ENCODE assay signal across 23 cellular contexts in the genomic region with DNA sequence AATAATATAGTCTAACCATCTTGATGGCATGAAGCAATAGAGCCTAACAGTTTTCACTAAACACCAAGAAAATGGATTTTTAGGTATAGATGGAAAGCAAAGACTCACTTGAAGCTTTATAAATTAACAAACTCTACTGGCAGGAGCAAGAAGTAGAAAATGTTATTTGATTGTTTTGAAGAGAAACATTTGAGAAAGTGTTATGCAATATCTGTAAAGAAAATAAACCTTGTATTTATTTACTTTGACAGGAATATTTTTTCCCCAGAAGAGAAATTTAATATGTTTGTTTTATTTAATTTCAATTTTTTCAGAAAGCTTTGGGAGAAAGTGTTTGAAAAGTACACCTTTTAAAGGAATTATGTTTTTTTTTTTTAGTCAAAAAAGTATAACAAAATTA.
DNase-seq lines count a peak whose midpoint lies in the region; ATAC-seq, FAIRE-seq and TF ChIP-seq lines count a peak whose summit lies in the region.
"Had no signal": no experiment of that assay in that cellular context is flagged by ENCODE, and none has a peak within 500 bp of the region (broad histone marks: within the 10 kb centered on the region; RNA-seq: fewer than 3 reads in every experiment).

No MANE protein-coding gene starts in this region.

- H3K9me3 ChIP-seq in kidney (ENCODE audit: control insufficient read depth in 1 of 2, low read length in 2 of 2) = no peaks in the 10 kb centered on the region

- POLR2A ChIA-PET in T-cell (lab: Charles Lee) = interaction anchor here (0.6 to 1.0 kb wide), 4 partner anchors 11 to 400 kb away, joined by 3 to 9 read pairs (median 4); no protein-coding TSS in a partner anchor

- TF ChIP-seq CTCF in kidney (IDR thresholded peaks at IDR 0.05; ENCODE audit: borderline replicate concordance, extremely low read depth, insufficient read depth) = no peak

- FAIRE-seq in kidney (lab: Jason Lieb, UNC) = peak; percentile 84
- FAIRE-seq: D721Med, HepG2 had no signal

- H3K36me3 ChIP-seq in kidney (ENCODE audit: control insufficient read depth in 1 of 2, insufficient read depth in 2 of 2, low read length in 2 of 2) = peaks cover 0 to 2% of the 10 kb centered on the region in 2 donors

- CTCF ChIA-PET in activated naive CD4-positive, alpha-beta T cell treated with anti-CD3 and anti-CD28 coated beads, Interleukin-2, amount 10 ng/mL, durations not matched to agents 7 days and 5 days (lab: Charles Lee) = interaction anchor here (1.4 to 1.7 kb wide), 2 partner anchors 12 to 15 kb away, joined by 5 to 7 read pairs; no protein-coding TSS in a partner anchor
- CTCF ChIA-PET in T-cell (lab: Charles Lee) = interaction anchor here (0.7 to 1.2 kb wide), 6 partner anchors 9 to 231 kb away, joined by 3 to 5 read pairs (median 4); no protein-coding TSS in a partner anchor

- H3K4me3 ChIP-seq in kidney (ENCODE audit: low read length in 2 of 2) = no peak overlapping the region
- H3K4me3 ChIP-seq: GM23338 had no signal

- H3K27ac Mint-ChIP-seq in activated naive CD4-positive, alpha-beta T cell treated with anti-CD3 and anti-CD28 coated beads, Interleukin-2, amount 10 ng/mL, durations not matched to agents 7 days and 5 days = peak overlapping the region; percentile 19
- H3K27ac Mint-ChIP-seq in T-cell = peak overlapping the region; percentile 58 to 67
- H3K27ac Mint-ChIP-seq: GM23338 had no signal

- intact Hi-C loops in kidney (cut with DNase I) = no loop called here

- H3K4me1 Mint-ChIP-seq in activated naive CD4-positive, alpha-beta T cell treated with anti-CD3 and anti-CD28 coated beads, Interleukin-2, amount 10 ng/mL, durations not matched to agents 7 days and 5 days = peaks cover 49% of the 10 kb centered on the region
- peaks cover 34 to 51% (median 51%) of the 10 kb centered on the region in 3 donors for H3K4me1 Mint-ChIP-seq in T-cell

- no peaks in the 10 kb centered on the region for H3K4me1 ChIP-seq in kidney (ENCODE audit: control insufficient read depth in 1 of 2, insufficient read depth in 1 of 2, low read depth in 1 of 2, low read length in 2 of 2)

- H3K27ac ChIP-seq in kidney (ENCODE audit: low read depth in 2 of 2, low read length in 2 of 2) = no peak overlapping the region
- H3K27ac ChIP-seq: RWPE1 had no signal

- DNase-seq in activated naive CD4-positive, alpha-beta T cell treated with anti-CD3 and anti-CD28 coated beads, Interleukin-2, amount 10 ng/mL, durations not matched to agents 7 days and 5 days = no peak
- DNase-seq in activated naive CD4-positive, alpha-beta T cell treated with Interleukin-2 at 50 U/mL for 16 hours = no peak
- DNase-seq in T-cell (no peak), kidney (no peak), amygdala (lab: John Stamatoyannopoulos, UW) (no peak), D341Med (ENCODE audit: low spot score) (no peak), NCI-H1694 (lab: John Stamatoyannopoulos, UW) (no peak)
- DNase-seq in activated effector memory CD4-positive, alpha-beta T cell treated with anti-CD3 and anti-CD28 coated beads, Interleukin-2, amount 50 U/mL, for 16 hours = no peak
- DNase-seq: 8988T; CD8-positive, alpha-beta memory T cell; KG1; NCI-H1417; NCI-H187 treated with DMSO at 0.1 percent for 48 hours; NCI-H2227 treated with DMSO at 0.1 percent for 48 hours; NCI-H510A treated with DMSO at 0.1 percent for 48 hours; NCI-H82; PC-3 had no signal

- no peak overlapping the region for H3K9ac ChIP-seq in kidney (ENCODE audit: low read length in 2 of 2)

- no peak overlapping the region for H3K4me3 Mint-ChIP-seq in activated naive CD4-positive, alpha-beta T cell treated with anti-CD3 and anti-CD28 coated beads, Interleukin-2, amount 10 ng/mL, durations not matched to agents 7 days and 5 days
- no peak overlapping the region for H3K4me3 Mint-ChIP-seq in T-cell
- H3K4me3 Mint-ChIP-seq: B cell; CD8-positive, alpha-beta memory T cell; GM23338 had no signal

- ATAC-seq in T-cell (replicated peaks in 1 of 4) = no peak
- ATAC-seq: GM23338, HCT116, HepG2, PC-3 had no signal

- no peaks in the 10 kb centered on the region for H3K9me3 Mint-ChIP-seq in activated naive CD4-positive, alpha-beta T cell treated with anti-CD3 and anti-CD28 coated beads, Interleukin-2, amount 10 ng/mL, durations not matched to agents 7 days and 5 days
- no peaks in the 10 kb centered on the region for H3K9me3 Mint-ChIP-seq in T-cell
- H3K9me3 Mint-ChIP-seq: CD8-positive, alpha-beta memory T cell; GM23338 had no signal

- no peaks in the 10 kb centered on the region for H3K27me3 Mint-ChIP-seq in activated naive CD4-positive, alpha-beta T cell treated with anti-CD3 and anti-CD28 coated beads, Interleukin-2, amount 10 ng/mL, durations not matched to agents 7 days and 5 days
- no peaks in the 10 kb centered on the region for H3K27me3 Mint-ChIP-seq in T-cell
- H3K27me3 Mint-ChIP-seq: B cell had no signal

- peaks cover 34% of the 10 kb centered on the region for H3K36me3 Mint-ChIP-seq in activated naive CD4-positive, alpha-beta T cell treated with anti-CD3 and anti-CD28 coated beads, Interleukin-2, amount 10 ng/mL, durations not matched to agents 7 days and 5 days
- H3K36me3 Mint-ChIP-seq in T-cell = peaks cover 26% of the 10 kb centered on the region
